In genomic region chr12:130747867-130748740, GRCh38 we compare ENCODE assay signal across 8 cellular contexts. TPM values are rescaled to one million over a fixed set of nuclear protein-coding genes. Genes with fewer than 3 reads are reported as not detected.
DNase-seq lines count a peak whose midpoint lies in the region; ATAC-seq and TF ChIP-seq lines count a peak whose summit lies in the region.

No MANE protein-coding gene starts in this region.

- peaks cover 9% of the 10 kb centered on the region for H3K4me1 Mint-ChIP-seq in central memory CD8-positive, alpha-beta T cell

- peaks cover 23% of the 10 kb centered on the region for H3K27me3 Mint-ChIP-seq in central memory CD8-positive, alpha-beta T cell

- no peaks in the 10 kb centered on the region for H3K9me3 Mint-ChIP-seq in central memory CD8-positive, alpha-beta T cell

- no peaks in the 10 kb centered on the region for H3K36me3 Mint-ChIP-seq in central memory CD8-positive, alpha-beta T cell (ENCODE audit: insufficient read depth)

- peak; percentile 88 for ATAC-seq in GM18870 (IDR thresholded peaks at IDR 0.05; ENCODE audit: unreplicated experiment)
- peak; percentile 83 for ATAC-seq in HG03135 (IDR thresholded peaks at IDR 0.05; ENCODE audit: unreplicated experiment)
- peak; percentile 58 to 79 for ATAC-seq in activated CD4-positive, CD25-positive, alpha-beta regulatory T cell treated with anti-CD3 and anti-CD28 coated beads, Interleukin-2, amount 50 U/mL, for 24 hours
- ATAC-seq in central memory CD8-positive, alpha-beta T cell (replicated peaks; ENCODE audit: extremely low read depth, poor library complexity, severe bottlenecking), result no peak
- ATAC-seq in left lobe of liver, result peak; percentile 92

- no peak overlapping the region for H3K4me3 Mint-ChIP-seq in central memory CD8-positive, alpha-beta T cell

- DNase-seq in AG09319 (ENCODE audit: extremely low read depth, low read depth), result peak; percentile 15
- DNase-seq in NCI-H2227 treated with DMSO at 0.1 percent for 48 hours (lab: John Stamatoyannopoulos, UW), result peak; percentile 78
- DNase-seq in central memory CD8-positive, alpha-beta T cell (ENCODE audit: low spot score in 2 of 2), result peak; percentile 50 to 61
- DNase-seq in left lobe of liver (ENCODE audit: low spot score), result peak; percentile 87
- DNase-seq in stimulated activated CD4-positive, alpha-beta T cell treated with anti-CD3 and anti-CD28 coated beads, TNF-alpha, amount 100 ng/mL, for 1 hour (ENCODE audit: low read depth in 3 of 3, low spot score in 1 of 3), result peak; percentile 13 to 65 (median 17)

- peak; percentile 91 for TF ChIP-seq CTCF in AG09319 (IDR thresholded peaks at IDR 0.05; ENCODE audit: low read depth, low read length)

- no peak overlapping the region for H3K27ac Mint-ChIP-seq in central memory CD8-positive, alpha-beta T cell (ENCODE audit: low read depth)

RNA-seq across cellular contexts. Expression of gene RIMBP2, which starts 32.0 kb away (rescaled TPM):
- total RNA-seq in left lobe of liver, result not detected

Comparison
In these comparisons a context has a peak if more than half of its experiments do, and no peak if none do; other contexts are left out.
1. DNase-seq: peak in every context shown above with its lines; median percentile 87 in left lobe of liver; 78 in NCI-H2227 treated with DMSO at 0.1 percent for 48 hours; 56 in central memory CD8-positive, alpha-beta T cell; 17 in stimulated activated CD4-positive, alpha-beta T cell treated with anti-CD3 and anti-CD28 coated beads, TNF-alpha, amount 100 ng/mL, for 1 hour; 15 in AG09319.